ENCODE assay signal across 11 cellular contexts in the genomic region with DNA sequence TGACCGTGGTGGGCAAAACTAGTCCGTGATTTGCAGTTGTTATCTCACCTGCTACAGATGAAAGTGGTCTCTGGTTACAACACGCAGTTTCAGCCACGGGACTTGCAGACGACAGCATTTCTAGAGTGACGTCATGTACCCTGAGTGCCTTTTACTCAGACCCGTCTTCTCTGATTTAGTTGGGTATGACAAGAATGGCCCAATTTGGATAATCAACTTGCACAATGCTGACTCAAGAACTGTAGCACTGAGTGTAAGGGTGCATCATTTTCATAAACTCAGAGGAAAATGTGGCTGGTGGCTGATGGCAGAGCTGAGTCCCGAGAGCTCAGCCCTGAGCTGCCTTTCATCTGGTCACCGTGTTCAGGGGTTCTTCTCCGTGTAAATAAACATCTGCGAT.
"Had no signal": no experiment of that assay in that cellular context is flagged by ENCODE, and none has a peak within 500 bp of the region (broad histone marks: within the 10 kb centered on the region; RNA-seq: fewer than 3 reads in every experiment).

No MANE protein-coding gene starts in this region.

- H3K36me3 ChIP-seq: cardiac muscle cell, sigmoid colon had no signal

- H3K27ac Mint-ChIP-seq: activated CD4-positive, alpha-beta memory T cell treated with anti-CD3 and anti-CD28 coated beads for 36 hours; activated naive CD8-positive, alpha-beta T cell treated with anti-CD3 and anti-CD28 coated beads, Interleukin-2, amount 50 U/mL, for 24 hours; activated T-helper 1 cell treated with anti-CD3 and anti-CD28 coated beads, Interleukin-12 subunit alpha, Interleukin-12 subunit beta, Interleukin-2, Interleukin-4 antibody, amounts not matched to agents 30 ng/mL and 10 ng/mL and 1 ng/mL, durations not matched to agents 14 hours and 24 hours and 36 hours had no signal

- H3K4me3 ChIP-seq: cardiac muscle cell, sigmoid colon had no signal

- H3K4me1 Mint-ChIP-seq: activated naive CD8-positive, alpha-beta T cell treated with anti-CD3 and anti-CD28 coated beads, Interleukin-2, amount 50 U/mL, for 24 hours had no signal

- ATAC-seq: activated naive CD8-positive, alpha-beta T cell treated with anti-CD3 and anti-CD28 coated beads, Interleukin-2, amount 50 U/mL, for 24 hours; foreskin keratinocyte had no signal

- H3K4me3 Mint-ChIP-seq: activated CD4-positive, alpha-beta memory T cell treated with anti-CD3 and anti-CD28 coated beads for 36 hours; activated naive CD8-positive, alpha-beta T cell treated with anti-CD3 and anti-CD28 coated beads, Interleukin-2, amount 50 U/mL, for 24 hours; activated T-helper 1 cell treated with anti-CD3 and anti-CD28 coated beads, Interleukin-12 subunit alpha, Interleukin-12 subunit beta, Interleukin-2, Interleukin-4 antibody, amounts not matched to agents 30 ng/mL and 10 ng/mL and 1 ng/mL, durations not matched to agents 14 hours and 24 hours and 36 hours had no signal

- H3K4me1 ChIP-seq: foreskin keratinocyte had no signal

- H3K27me3 ChIP-seq: cardiac muscle cell, foreskin keratinocyte, sigmoid colon had no signal

- H3K27ac ChIP-seq: cardiac muscle cell, foreskin keratinocyte, sigmoid colon had no signal

- H3K9me3 Mint-ChIP-seq: activated CD4-positive, alpha-beta memory T cell treated with anti-CD3 and anti-CD28 coated beads for 36 hours; activated naive CD8-positive, alpha-beta T cell treated with anti-CD3 and anti-CD28 coated beads, Interleukin-2, amount 50 U/mL, for 24 hours; activated T-helper 1 cell treated with anti-CD3 and anti-CD28 coated beads, Interleukin-12 subunit alpha, Interleukin-12 subunit beta, Interleukin-2, Interleukin-4 antibody, amounts not matched to agents 30 ng/mL and 10 ng/mL and 1 ng/mL, durations not matched to agents 14 hours and 24 hours and 36 hours had no signal

- DNase-seq: activated CD4-positive, alpha-beta memory T cell treated with anti-CD3 and anti-CD28 coated beads for 36 hours; activated CD4-positive, CD25-positive, alpha-beta regulatory T cell treated with anti-CD3 and anti-CD28 coated beads, Interleukin-2, amount 50 U/mL, for 72 hours; activated CD8-positive, alpha-beta memory T cell treated with anti-CD3 and anti-CD28 coated beads, Interleukin-2, amount 50 U/mL, for 4 hours; activated naive CD4-positive, alpha-beta T cell treated with Interleukin-2 at 50 U/mL for 16 hours; activated naive CD8-positive, alpha-beta T cell treated with anti-CD3 and anti-CD28 coated beads, Interleukin-2, amount 50 U/mL, for 24 hours; foreskin keratinocyte; sigmoid colon; stimulated activated CD4-positive, alpha-beta T cell treated with anti-CD3 and anti-CD28 coated beads, Interleukin-2, amount 100 ng/mL, for 48 hours; stimulated activated naive CD4-positive, alpha-beta T cell treated with Interleukin-2 at 50 U/mL for 16 hours had no signal

- H3K36me3 Mint-ChIP-seq: activated CD4-positive, alpha-beta memory T cell treated with anti-CD3 and anti-CD28 coated beads for 36 hours had no signal

- H3K27me3 Mint-ChIP-seq: activated CD4-positive, alpha-beta memory T cell treated with anti-CD3 and anti-CD28 coated beads for 36 hours; activated naive CD8-positive, alpha-beta T cell treated with anti-CD3 and anti-CD28 coated beads, Interleukin-2, amount 50 U/mL, for 24 hours had no signal

- H3K9me3 ChIP-seq: sigmoid colon had no signal
